ENCODE assay signal across 21 cellular contexts in the genomic region with DNA sequence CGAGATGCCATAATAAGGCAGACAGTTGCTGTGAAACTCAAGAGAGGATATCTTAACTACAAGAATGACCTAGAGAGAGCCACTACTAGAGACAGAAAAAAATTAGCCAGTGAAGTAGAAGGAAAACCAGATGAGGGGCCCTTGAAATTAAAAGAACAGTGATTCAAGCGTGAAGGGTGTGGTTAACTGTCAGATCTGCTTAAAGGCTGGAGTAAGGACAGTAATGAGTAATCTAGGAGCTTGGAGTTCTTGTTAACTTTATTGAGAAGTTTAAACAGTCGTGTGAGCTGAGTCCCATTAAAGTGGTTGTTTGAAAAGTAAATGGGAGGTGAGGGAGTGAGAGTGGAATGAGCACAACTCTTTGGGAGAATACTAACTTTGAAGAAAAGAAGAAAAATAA.
"Had no signal": no experiment of that assay in that cellular context is flagged by ENCODE, and none has a peak within 500 bp of the region (broad histone marks: within the 10 kb centered on the region; RNA-seq: fewer than 3 reads in every experiment).

No MANE protein-coding gene starts in this region.

- FAIRE-seq: pancreas, small intestine had no signal

- DNase-seq: activated B cell treated with CpG ODN at 0.5 μM for 24 hours; activated CD4-positive, alpha-beta T cell treated with anti-CD3 and anti-CD28 coated beads, Interleukin-2, amount 10 ng/mL, durations not matched to agents 24 days and 14 days; activated CD8-positive, alpha-beta T cell treated with anti-CD3 and anti-CD28 coated beads for 36 hours; activated naive CD4-positive, alpha-beta T cell treated with Interleukin-2 at 50 U/mL for 16 hours; activated naive CD8-positive, alpha-beta T cell treated with anti-CD3 and anti-CD28 coated beads, Interleukin-2, amount 10 ng/mL, durations not matched to agents 7 days and 5 days; activated T-cell treated with anti-CD3 and anti-CD28 coated beads, Interleukin-2, amount 50 U/mL, for 1 hour; amygdala; body of pancreas; central memory CD4-positive, alpha-beta T cell; colonic mucosa; heart right ventricle; midbrain; pancreas; right lobe of liver; stimulated activated CD4-positive, alpha-beta T cell treated with anti-CD3 and anti-CD28 coated beads, Interleukin-15, amount 100 ng/mL, for 24 hours; stimulated activated CD4-positive, alpha-beta T cell treated with anti-CD3 and anti-CD28 coated beads, Interleukin-2, amount 100 ng/mL, for 48 hours; upper lobe of left lung had no signal

- H3K9me3 ChIP-seq: body of pancreas, colonic mucosa, gastroesophageal sphincter, heart right ventricle, pancreas, right lobe of liver, thoracic aorta, upper lobe of left lung had no signal

- H3K4me3 ChIP-seq: body of pancreas, colonic mucosa, gastroesophageal sphincter, heart right ventricle, pancreas, right lobe of liver, thoracic aorta, upper lobe of left lung had no signal

- H3K27me3 ChIP-seq: body of pancreas, colonic mucosa, gastroesophageal sphincter, heart right ventricle, pancreas, right lobe of liver, upper lobe of left lung had no signal

- ATAC-seq: activated CD8-positive, alpha-beta T cell treated with anti-CD3 and anti-CD28 coated beads for 36 hours; activated T-helper 17 cell treated with anti-CD3 and anti-CD28 coated beads, Interleukin-2, amount 50 U/mL, for 72 hours; body of pancreas; gastroesophageal sphincter; heart right ventricle; right lobe of liver had no signal

- H3K27ac ChIP-seq: body of pancreas, colonic mucosa, gastroesophageal sphincter, heart right ventricle, pancreas, right lobe of liver, thoracic aorta, upper lobe of left lung had no signal

- H3K4me1 ChIP-seq: body of pancreas, colonic mucosa, gastroesophageal sphincter, pancreas, right lobe of liver, upper lobe of left lung had no signal

- H3K36me3 ChIP-seq: colonic mucosa, pancreas, right lobe of liver, thoracic aorta had no signal
